ENCODE assay signal across 16 cellular contexts in the genomic region with DNA sequence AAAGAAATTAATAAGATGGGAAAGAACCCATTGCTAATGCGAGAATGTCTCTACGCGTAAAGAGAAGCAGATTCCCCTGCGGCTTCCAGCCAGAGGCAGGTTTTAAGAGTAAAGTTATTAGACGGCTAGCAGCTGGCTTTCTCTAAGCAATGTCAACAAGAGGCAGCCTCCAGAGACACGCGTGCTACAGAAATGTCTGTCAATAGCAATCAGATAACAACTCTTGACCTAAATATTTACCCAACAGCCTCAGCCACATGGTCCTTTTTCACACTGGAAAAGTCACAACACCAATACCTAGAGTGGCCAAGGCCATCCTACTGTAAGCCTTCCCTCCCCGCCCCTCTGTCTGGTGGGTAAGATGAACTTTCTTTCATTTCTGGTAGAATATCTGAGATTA.
DNase-seq lines count a peak whose midpoint lies in the region; TF ChIP-seq lines count a peak whose summit lies in the region.
"Had no signal": no experiment of that assay in that cellular context is flagged by ENCODE, and none has a peak within 500 bp of the region (broad histone marks: within the 10 kb centered on the region; RNA-seq: fewer than 3 reads in every experiment).

No MANE protein-coding gene starts in this region.

- peaks cover 30% of the 10 kb centered on the region for H3K27me3 Mint-ChIP-seq in nephron progenitor cell (ENCODE audit: low read depth, poor library complexity)

- H3K9me3 Mint-ChIP-seq in nephron progenitor cell: no peaks in the 10 kb centered on the region

- H3K36me3 Mint-ChIP-seq in nephron progenitor cell (ENCODE audit: low read depth): no peaks in the 10 kb centered on the region

- H3K4me3 Mint-ChIP-seq in nephron progenitor cell: no peak overlapping the region
- H3K4me3 Mint-ChIP-seq: T-helper 17 cell had no signal

- peaks cover 24% of the 10 kb centered on the region for H3K4me1 Mint-ChIP-seq in nephron progenitor cell

- no peak for TF ChIP-seq CTCF in nephron progenitor cell (IDR thresholded peaks at IDR 0.05)

- DNase-seq in NCI-H1092 treated with DMSO at 0.1 percent for 48 hours (lab: John Stamatoyannopoulos, UW): peak; percentile 21
- DNase-seq in NCI-H1092 (lab: John Stamatoyannopoulos, UW): no peak
- peak; percentile 42 for DNase-seq in NCI-H1436 (lab: John Stamatoyannopoulos, UW)
- DNase-seq in NCI-H774 (lab: John Stamatoyannopoulos, UW): peak; percentile 41
- DNase-seq in nephron progenitor cell: no peak
- DNase-seq in NCI-H2107 (lab: John Stamatoyannopoulos, UW): no peak
- DNase-seq in stimulated activated CD4-positive, alpha-beta T cell treated with anti-CD3 and anti-CD28 coated beads, Interleukin-4, amount 100 ng/mL, for 24 hours: no peak
- DNase-seq in HUDEP-2 (lab: John Stamatoyannopoulos, UW; ENCODE audit: unreplicated experiment in 76 of 76): no peak
- DNase-seq: 8988T, C1 segment of cervical spinal cord, DND-41, GDM1, KG1, NCI-H524 treated with DMSO at 0.1 percent for 48 hours, Peyer's patch, T-helper 17 cell had no signal

- H3K27ac Mint-ChIP-seq in nephron progenitor cell: peak overlapping the region; percentile 48
- H3K27ac Mint-ChIP-seq: T-helper 17 cell had no signal

Comparison
In these comparisons a context has a peak if more than half of its experiments do, and no peak if none do; other contexts are left out.
1. DNase-seq: peak in NCI-H1092 treated with DMSO at 0.1 percent for 48 hours (single experiment), NCI-H1436 (single experiment) and NCI-H774 (single experiment); none in NCI-H1092 (single experiment), nephron progenitor cell (single experiment), NCI-H2107 (single experiment), stimulated activated CD4-positive, alpha-beta T cell treated with anti-CD3 and anti-CD28 coated beads, Interleukin-4, amount 100 ng/mL, for 24 hours (single experiment) and HUDEP-2 (0 of 76).